ENCODE assay signal across 1 cellular context in genomic region chr16:10362864-10363197, GRCh38.
TF ChIP-seq lines count a peak whose summit lies in the region.

No MANE protein-coding gene starts in this region.

TF ChIP-seq in K562, 482 proteins besides CTCF, POLR2A, EP300 and RAD21:
- peak; percentile 58 for TF ChIP-seq DDX20 (tag; IDR thresholded peaks at IDR 0.05; ENCODE audit: low read depth)
- peak; percentile 13; the same call in 1 of the 2 replicates for TF ChIP-seq ZNF395 (CRISPR knock-in tag; IDR thresholded peaks at IDR 0.05)
- 0 out of 2 replicates have a peak, but pooled peaks have one; percentile 44 for TF ChIP-seq GTF2E2 (tag; IDR thresholded peaks at IDR 0.05)
- peak; percentile 49; the same call in 1 of the 2 replicates for TF ChIP-seq ZNF311 (CRISPR knock-in tag; IDR thresholded peaks at IDR 0.05)
- peak; percentile 51; the same call in 1 of the 2 replicates for TF ChIP-seq BRD4 (IDR thresholded peaks at IDR 0.05)
- TF ChIP-seq MAFG (tag; conservative IDR thresholded peaks at IDR 0.05) = 0 out of 2 replicates have a peak, but pooled peaks have one; percentile 2
- 0 out of 2 replicates have a peak, but pooled peaks have one; percentile 28 for TF ChIP-seq SMARCA5 (IDR thresholded peaks at IDR 0.05)
- TF ChIP-seq DMBX1 (CRISPR knock-in tag; IDR thresholded peaks at IDR 0.05; ENCODE audit: borderline replicate concordance) = peak; percentile 10; the same call in 1 of the 2 replicates
- TF ChIP-seq PTTG1 (tag; IDR thresholded peaks at IDR 0.05; ENCODE audit: low read depth) = peak; percentile 12; the same call in 1 of the 2 replicates
- peak; percentile 68; the same call in 1 of the 2 replicates for TF ChIP-seq NFRKB (IDR thresholded peaks at IDR 0.05; ENCODE audit: low read depth)
